9 cellular contexts compared by ENCODE assay signal in the genomic region with DNA sequence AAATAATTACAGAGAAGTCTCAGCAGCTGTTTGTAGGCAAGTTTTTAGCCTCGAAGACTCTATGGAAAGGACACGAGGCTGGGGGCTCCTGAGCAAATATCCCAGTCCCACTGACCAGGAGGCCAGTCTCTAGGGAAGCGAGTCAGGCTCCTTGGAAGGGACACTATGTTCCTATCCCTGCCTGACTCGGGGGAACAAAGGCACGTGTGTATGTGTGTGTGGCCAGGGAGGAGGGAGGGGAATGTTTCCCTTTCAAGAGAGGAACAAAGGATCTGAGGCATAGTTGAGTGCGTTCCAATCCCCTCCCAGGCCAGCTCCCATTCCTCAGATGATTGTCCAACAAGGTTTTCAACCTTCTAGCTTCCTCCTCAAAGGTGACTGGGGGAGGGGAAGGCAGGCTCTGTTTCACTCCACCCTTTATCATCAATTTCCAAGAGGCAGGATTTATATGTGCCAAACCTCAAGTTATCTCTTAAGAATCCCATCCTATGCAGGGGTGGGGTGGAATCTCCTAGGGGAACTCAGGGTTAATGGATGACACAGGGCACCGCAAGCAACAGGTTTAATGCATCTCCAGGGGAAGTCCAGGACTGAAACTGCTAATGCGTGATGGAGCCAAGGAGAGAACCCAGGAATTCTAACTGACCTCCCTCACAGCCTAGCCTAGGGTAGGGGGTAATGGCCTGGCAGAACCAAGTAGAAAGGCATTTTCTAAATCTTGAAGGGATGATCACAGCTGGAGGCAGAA. TPM values are rescaled to one million over a fixed set of nuclear protein-coding genes. Genes with fewer than 3 reads are reported as not detected.
A peak's percentile ranks its signal among the peaks of the same experiment; 100 is the strongest.
DNase-seq lines count a peak whose midpoint lies in the region; ATAC-seq, FAIRE-seq and TF ChIP-seq lines count a peak whose summit lies in the region.
"Had no signal": no experiment of that assay in that cellular context is flagged by ENCODE, and none has a peak within 500 bp of the region (broad histone marks: within the 10 kb centered on the region; RNA-seq: fewer than 3 reads in every experiment).

No MANE protein-coding gene starts in this region.

- peak overlapping the region; percentile 13; the same call in 1 of the 3 replicates for H3K4me3 ChIP-seq in A549
- no peak overlapping the region for H3K4me3 ChIP-seq in HEK293 (ENCODE audit: low read depth, low read length)
- peak overlapping the region; percentile 73 for H3K4me3 ChIP-seq in adipocyte (ENCODE audit: low read length)
- no peak overlapping the region for H3K4me3 ChIP-seq in cardiac muscle cell
- H3K4me3 ChIP-seq in ovary, result no peak overlapping the region

- H3K9me3 ChIP-seq in A549 (no peaks in the 10 kb centered on the region), HEK293 (ENCODE audit: control insufficient read depth, insufficient read depth, low read depth, low read length) (no peaks in the 10 kb centered on the region), adipocyte (ENCODE audit: control insufficient read depth, low read length) (no peaks in the 10 kb centered on the region), cardiac muscle cell (ENCODE audit: low read depth) (no peaks in the 10 kb centered on the region), ovary (no peaks in the 10 kb centered on the region)

- TF ChIP-seq POLR2A in A549 (IDR thresholded peaks at IDR 0.05; ENCODE audit: low read length), result no peak
- no peak for TF ChIP-seq POLR2A in ovary (IDR thresholded peaks at IDR 0.05)

- FAIRE-seq in A549 (lab: Jason Lieb, UNC), result no peak
- FAIRE-seq: GM18507 had no signal

- peak overlapping the region; percentile 91 for H3K9ac ChIP-seq in adipocyte (ENCODE audit: low read length)

- TF ChIP-seq EP300 in A549 (IDR thresholded peaks at IDR 0.05), result peak; percentile 82 to 96; a peak in 4 of 5 replicates
- peak; percentile 65 for TF ChIP-seq EP300 in ovary (IDR thresholded peaks at IDR 0.05)

- peak overlapping the region; percentile 95 to 96 for H3K27ac ChIP-seq in A549
- no peak overlapping the region for H3K27ac ChIP-seq in HEK293 (ENCODE audit: extremely low read depth, low read depth, low read length)
- no peak overlapping the region for H3K27ac ChIP-seq in cardiac muscle cell
- peak overlapping the region in 1 of 2 donors; percentile 36 for H3K27ac ChIP-seq in ovary

- peaks cover 96% of the 10 kb centered on the region for H3K4me1 ChIP-seq in A549
- peaks cover 13% of the 10 kb centered on the region; the same call in 1 of the 2 replicates for H3K4me1 ChIP-seq in HEK293 (ENCODE audit: control insufficient read depth, insufficient read depth, low read length)
- H3K4me1 ChIP-seq in adipocyte (ENCODE audit: control insufficient read depth, insufficient read depth, low read length), result peaks cover 87% of the 10 kb centered on the region
- peaks cover 18% of the 10 kb centered on the region for H3K4me1 ChIP-seq in cardiac muscle cell (ENCODE audit: low read depth)
- H3K4me1 ChIP-seq in ovary (ENCODE audit: insufficient read depth), result peaks cover 14% of the 10 kb centered on the region

- peak overlapping the region; percentile 80 for H3K4me2 ChIP-seq in A549

- intact Hi-C loops in ovary (cut with DNase I), result loop anchor here in 1 of 4 donors (10.0 kb wide), 1 partner anchor 148 kb away; no protein-coding TSS in a partner anchor

- TF ChIP-seq CTCF in A549 (IDR thresholded peaks at IDR 0.05) (no peak), HEK293 (tag by site-specific recombination; IDR thresholded peaks at IDR 0.05) (no peak), cardiac muscle cell (IDR thresholded peaks at IDR 0.05; ENCODE audit: low read depth, low read length) (no peak), ovary (IDR thresholded peaks at IDR 0.05) (no peak)

- H3K27me3 ChIP-seq in adipocyte (replicated peaks; ENCODE audit: control insufficient read depth, insufficient read depth, low read length) (no peaks in the 10 kb centered on the region), cardiac muscle cell (no peaks in the 10 kb centered on the region), ovary (no peaks in the 10 kb centered on the region)

- peak; percentile 63 to 77 for ATAC-seq in A549
- ATAC-seq in GM21528 (IDR thresholded peaks at IDR 0.05; ENCODE audit: low FRiP score, unreplicated experiment), result no peak

- WGBS in A549 (ENCODE audit: missing lambda C conversion rate), result 4% methylated on average over 8 of the region's 8 CpGs
- WGBS in ovary, 3 donors, result 10 to 18% (median 14%) methylated on average over 8 of the region's 8 CpGs

- CTCF ChIA-PET in A549 (lab: Yijun Ruan, JAX) (interaction anchor here (0.7 to 14.7 kb wide), 7 partner anchors 8 to 150 kb away, joined by 3 to 489 read pairs (median 8); a partner anchor contains a TSS), HEK293 (lab: Yijun Ruan, JAX) (interaction anchor here (0.6 to 4.1 kb wide), 3 partner anchors 10 to 50 kb away, joined by 3 to 33 read pairs (median 4); a partner anchor contains a TSS)

- POLR2A ChIA-PET in A549 (lab: Yijun Ruan, JAX) (interaction anchor here (0.5 to 2.7 kb wide), 10 partner anchors 8 to 150 kb away, joined by 3 to 30 read pairs (median 8); a partner anchor contains a TSS), HEK293 (lab: Yijun Ruan, JAX) (interaction anchor here (0.6 to 2.7 kb wide), 3 partner anchors 10 to 53 kb away, joined by 3 to 18 read pairs (median 5); a partner anchor contains a TSS)

- DNase-seq in A549 (ENCODE audit: low read depth in 1 of 2, low spot score in 1 of 2) (peak; percentile 80 to 95), adipocyte (ENCODE audit: low read depth) (peak; percentile 82), cardiac muscle cell (ENCODE audit: low read depth in 1 of 2, low spot score in 1 of 2) (peak; percentile 30 to 93), ovary (peak in 4 of 5 donors; percentile 42 to 78 (median 71)), NK-92 (lab: John Stamatoyannopoulos, UW; ENCODE audit: unreplicated experiment) (no peak)
- no peak for DNase-seq in activated CD4-positive, CD25-positive, alpha-beta regulatory T cell treated with anti-CD3 and anti-CD28 coated beads, Interleukin-2, amount 50 U/mL, for 72 hours

- peaks cover 0 to 38% of the 10 kb centered on the region in 2 experiments; a peak in 1 of 3 replicates for H3K36me3 ChIP-seq in HEK293 (ENCODE audit: control insufficient read depth in 2 of 2, insufficient read depth in 1 of 2, low read length in 2 of 2)
- peaks cover 63% of the 10 kb centered on the region for H3K36me3 ChIP-seq in adipocyte (ENCODE audit: control insufficient read depth, insufficient read depth, low read length, severe bottlenecking)
- H3K36me3 ChIP-seq in cardiac muscle cell, result no peaks in the 10 kb centered on the region
- no peaks in the 10 kb centered on the region for H3K36me3 ChIP-seq in ovary

- peak; percentile 1 to 29; a peak in 1 of 5 replicates for TF ChIP-seq RAD21 in A549 (conservative IDR thresholded peaks at IDR 0.05 in 1 of 2, IDR thresholded peaks at IDR 0.05 in 1 of 2)

TF ChIP-seq in A549, 52 proteins besides CTCF, POLR2A, EP300 and RAD21 (continues in another document):
- TF ChIP-seq POLR2AphosphoS2 (conservative IDR thresholded peaks at IDR 0.05; ENCODE audit: low read length), result no peak; the same call in 1 of the 2 replicates
- no peak; the same call in 1 of the 2 replicates for TF ChIP-seq ZSCAN20 (CRISPR knock-in tag; IDR thresholded peaks at IDR 0.05)
- TF ChIP-seq, protein P1, sequence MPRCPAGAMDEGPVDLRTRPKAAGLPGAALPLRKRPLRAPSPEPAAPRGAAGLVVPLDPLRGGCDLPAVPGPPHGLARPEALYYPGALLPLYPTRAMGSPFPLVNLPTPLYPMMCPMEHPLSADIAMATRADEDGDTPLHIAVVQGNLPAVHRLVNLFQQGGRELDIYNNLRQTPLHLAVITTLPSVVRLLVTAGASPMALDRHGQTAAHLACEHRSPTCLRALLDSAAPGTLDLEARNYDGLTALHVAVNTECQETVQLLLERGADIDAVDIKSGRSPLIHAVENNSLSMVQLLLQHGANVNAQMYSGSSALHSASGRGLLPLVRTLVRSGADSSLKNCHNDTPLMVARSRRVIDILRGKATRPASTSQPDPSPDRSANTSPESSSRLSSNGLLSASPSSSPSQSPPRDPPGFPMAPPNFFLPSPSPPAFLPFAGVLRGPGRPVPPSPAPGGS (IDR thresholded peaks at IDR 0.05), result peak; percentile 72; the same call in 2 of the 3 replicates

TF ChIP-seq in HEK293, 187 proteins besides CTCF, POLR2A, EP300 and RAD21 (continues in another document):
- TF ChIP-seq ZNF23 (tag by site-specific recombination; IDR thresholded peaks at IDR 0.05; ENCODE audit: borderline replicate concordance) (no peak), KLF7 (tag by site-specific recombination; IDR thresholded peaks at IDR 0.05; ENCODE audit: borderline replicate concordance) (no peak)
- TF ChIP-seq, protein P2, sequence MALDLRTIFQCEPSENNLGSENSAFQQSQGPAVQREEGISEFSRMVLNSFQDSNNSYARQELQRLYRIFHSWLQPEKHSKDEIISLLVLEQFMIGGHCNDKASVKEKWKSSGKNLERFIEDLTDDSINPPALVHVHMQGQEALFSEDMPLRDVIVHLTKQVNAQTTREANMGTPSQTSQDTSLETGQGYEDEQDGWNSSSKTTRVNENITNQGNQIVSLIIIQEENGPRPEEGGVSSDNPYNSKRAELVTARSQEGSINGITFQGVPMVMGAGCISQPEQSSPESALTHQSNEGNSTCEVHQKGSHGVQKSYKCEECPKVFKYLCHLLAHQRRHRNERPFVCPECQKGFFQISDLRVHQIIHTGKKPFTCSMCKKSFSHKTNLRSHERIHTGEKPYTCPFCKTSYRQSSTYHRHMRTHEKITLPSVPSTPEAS (tag by site-specific recombination; IDR thresholded peaks at IDR 0.05), result no peak

RNA-seq across cellular contexts. Expression of a gene that starts 9.9 kb away (rescaled TPM):
- polyA plus RNA-seq in A549 (2011; rRNA removed), result 159 and 178 TPM in 2 replicates
- polyA plus RNA-seq in A549 (2012; cell fraction: cytosol; rRNA removed), result 100 and 118 TPM in 2 replicates
- 93.5 and 108 TPM in 2 replicates for polyA plus RNA-seq in A549 (2012; cell fraction: nucleus; rRNA removed)
- polyA plus RNA-seq in A549 (2017; fragmentation: RNase III; extraction: RNeasy Plus Mini Kit Qiagen cat#74134 plus additional on column Dnase treatment), result 143 to 157 TPM (median 154 TPM) in 3 replicates
- 116 and 122 TPM in 2 replicates for polyA minus RNA-seq in A549 (2011; rRNA and poly(A)+ RNA removed)
- 74.6 and 81.2 TPM in 2 replicates for total RNA-seq in cardiac muscle cell
- polyA plus RNA-seq in cardiac muscle cell, result 37.8 and 40.5 TPM in 2 replicates
- total RNA-seq in ovary, result 10 to 100 TPM; 21.7 to 65.1 (median 40.4) TPM
- 10 to 100 TPM; 31.6 to 35.6 TPM for polyA plus RNA-seq in ovary

RNA-seq across cellular contexts. Expression of a gene that starts 26.4 kb away (rescaled TPM):
- polyA plus RNA-seq in A549 (2011; rRNA removed) (79.4 and 92.9 TPM in 2 replicates), A549 (2017; fragmentation: RNase III; extraction: RNeasy Plus Mini Kit Qiagen cat#74134 plus additional on column Dnase treatment) (84.9 to 106 TPM (median 92.9 TPM) in 3 replicates), cardiac muscle cell (12.3 and 91.0 TPM in 2 replicates), ovary (1 to 10 TPM in 1 of 2 donors, under 1 TPM in 1; 0.91 to 5.2 TPM)
- 33.0 and 33.5 TPM in 2 replicates for polyA plus RNA-seq in A549 (2012; cell fraction: cytosol; rRNA removed)
- 30.7 and 46.3 TPM in 2 replicates for polyA plus RNA-seq in A549 (2012; cell fraction: nucleus; rRNA removed)
- polyA minus RNA-seq in A549 (2011; rRNA and poly(A)+ RNA removed), result 39.4 and 42.7 TPM in 2 replicates
- total RNA-seq in cardiac muscle cell (15.2 and 120 TPM in 2 replicates), ovary (1 to 10 TPM in 2 of 7 donors, under 1 TPM in 5; 0.10 to 1.6 (median 0.47) TPM)

Comparison
In these comparisons a context has a peak if more than half of its experiments do, and no peak if none do; other contexts are left out.
1. DNase-seq: peak in A549 (2 of 2), adipocyte (single experiment), cardiac muscle cell (2 of 2) and ovary (4 of 5); none in NK-92 (single experiment) and activated CD4-positive, CD25-positive, alpha-beta regulatory T cell treated with anti-CD3 and anti-CD28 coated beads, Interleukin-2, amount 50 U/mL, for 72 hours (single experiment).
2. H3K27ac ChIP-seq: peak in A549 (2 of 2); none in HEK293 (single experiment) and cardiac muscle cell (single experiment).
3. H3K4me3 ChIP-seq: peak in A549 (single experiment) and adipocyte (single experiment); none in HEK293 (single experiment), cardiac muscle cell (single experiment) and ovary (single experiment).